In the genomic region with DNA sequence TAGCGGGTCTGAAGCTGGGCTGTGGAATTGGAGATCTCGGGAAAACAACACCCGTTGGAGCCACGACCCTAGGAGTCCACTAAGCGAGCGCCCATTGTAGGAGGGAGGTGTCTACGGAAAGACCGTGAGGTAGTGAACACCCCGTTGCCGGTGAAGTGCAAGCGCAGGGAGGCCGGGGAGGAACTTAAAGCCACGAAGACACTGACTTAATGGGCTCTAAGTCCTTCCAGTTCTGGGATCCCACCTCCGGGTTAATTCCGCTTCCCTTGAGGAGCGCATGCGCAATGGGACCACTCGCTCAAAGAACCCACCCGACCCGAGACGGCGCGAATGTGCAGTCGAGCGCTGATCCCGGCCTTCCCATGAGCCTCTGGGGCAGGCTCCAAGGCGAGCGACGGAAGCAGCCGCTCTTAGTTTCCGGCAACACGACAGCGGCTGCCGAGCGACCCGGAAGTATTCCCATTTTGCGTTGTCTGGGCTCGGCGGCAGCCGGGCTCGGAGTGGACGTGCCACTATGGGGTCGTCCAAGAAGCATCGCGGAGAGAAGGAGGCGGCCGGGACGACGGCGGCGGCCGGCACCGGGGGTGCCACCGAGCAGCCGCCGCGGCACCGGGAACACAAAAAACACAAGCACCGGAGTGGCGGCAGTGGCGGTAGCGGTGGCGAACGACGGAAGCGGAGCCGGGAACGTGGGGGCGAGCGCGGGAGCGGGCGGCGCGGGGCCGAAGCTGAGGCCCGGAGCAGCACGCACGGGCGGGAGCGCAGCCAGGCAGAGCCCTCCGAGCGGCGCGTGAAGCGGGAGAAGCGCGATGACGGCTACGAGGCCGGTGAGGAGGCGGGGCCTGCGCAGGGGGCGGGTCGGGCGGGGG, we compare ENCODE assay signal across 1 cellular context.
TF ChIP-seq lines count a peak whose summit lies in the region.

A gene with protein sequence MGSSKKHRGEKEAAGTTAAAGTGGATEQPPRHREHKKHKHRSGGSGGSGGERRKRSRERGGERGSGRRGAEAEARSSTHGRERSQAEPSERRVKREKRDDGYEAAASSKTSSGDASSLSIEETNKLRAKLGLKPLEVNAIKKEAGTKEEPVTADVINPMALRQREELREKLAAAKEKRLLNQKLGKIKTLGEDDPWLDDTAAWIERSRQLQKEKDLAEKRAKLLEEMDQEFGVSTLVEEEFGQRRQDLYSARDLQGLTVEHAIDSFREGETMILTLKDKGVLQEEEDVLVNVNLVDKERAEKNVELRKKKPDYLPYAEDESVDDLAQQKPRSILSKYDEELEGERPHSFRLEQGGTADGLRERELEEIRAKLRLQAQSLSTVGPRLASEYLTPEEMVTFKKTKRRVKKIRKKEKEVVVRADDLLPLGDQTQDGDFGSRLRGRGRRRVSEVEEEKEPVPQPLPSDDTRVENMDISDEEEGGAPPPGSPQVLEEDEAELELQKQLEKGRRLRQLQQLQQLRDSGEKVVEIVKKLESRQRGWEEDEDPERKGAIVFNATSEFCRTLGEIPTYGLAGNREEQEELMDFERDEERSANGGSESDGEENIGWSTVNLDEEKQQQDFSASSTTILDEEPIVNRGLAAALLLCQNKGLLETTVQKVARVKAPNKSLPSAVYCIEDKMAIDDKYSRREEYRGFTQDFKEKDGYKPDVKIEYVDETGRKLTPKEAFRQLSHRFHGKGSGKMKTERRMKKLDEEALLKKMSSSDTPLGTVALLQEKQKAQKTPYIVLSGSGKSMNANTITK (plus strand): TSS at position 468 of the 869 bp plus-strand sequence. CDS start 47 bp downstream, at position 515.

TF ChIP-seq in GM12878, 131 proteins besides CTCF, POLR2A, EP300 and RAD21 (continued from another document and continues in another):
- TF ChIP-seq TAF1 (IDR thresholded peaks at IDR 0.05; ENCODE audit: borderline replicate concordance, low read depth, low read length) (peak; percentile 99), NBN (IDR thresholded peaks at IDR 0.05) (peak; percentile 57), HDAC2 (IDR thresholded peaks at IDR 0.05) (no peak), SMC3 (IDR thresholded peaks at IDR 0.05; ENCODE audit: borderline replicate concordance, low read length) (no peak), SREBF1 (IDR thresholded peaks at IDR 0.05; ENCODE audit: low read length) (peak; percentile 83), YY1 (IDR thresholded peaks at IDR 0.05; ENCODE audit: low read depth, low read length) (peak; percentile 90), KLF5 (IDR thresholded peaks at IDR 0.05; ENCODE audit: partially characterized antibody) (peak; percentile 96), BRCA1 (IDR thresholded peaks at IDR 0.05; ENCODE audit: low read depth, low read length) (no peak), LARP7 (IDR thresholded peaks at IDR 0.05) (peak; percentile 80), ZNF207 (IDR thresholded peaks at IDR 0.05; ENCODE audit: borderline replicate concordance) (peak; percentile 84; the same call in 1 of the 2 replicates), CREM (IDR thresholded peaks at IDR 0.05; ENCODE audit: low read depth) (peak; percentile 79), MYB (IDR thresholded peaks at IDR 0.05; ENCODE audit: borderline replicate concordance, low read depth, low read length) (no peak), YBX1 (IDR thresholded peaks at IDR 0.05) (no peak), CBX5 (IDR thresholded peaks at IDR 0.05; ENCODE audit: low read depth) (no peak), CHD2 (IDR thresholded peaks at IDR 0.05; ENCODE audit: borderline replicate concordance, low read depth, low read length) (peak; percentile 72; the same call in 1 of the 2 replicates), POLR2AphosphoS5 (IDR thresholded peaks at IDR 0.05; ENCODE audit: low read length) (peak; percentile 96), ZZZ3 (IDR thresholded peaks at IDR 0.05; ENCODE audit: control insufficient read depth, insufficient read length, low read depth) (no peak), EGR1 (IDR thresholded peaks at IDR 0.05; ENCODE audit: borderline replicate concordance in 1 of 2, low read depth in 2 of 2, low read length in 2 of 2) (peak; percentile 25 to 39; a peak in 2 of 3 replicates), STAT1 (conservative IDR thresholded peaks at IDR 0.05) (0 out of 2 replicates have a peak, but pooled peaks have one; percentile 52), ETV6 (conservative IDR thresholded peaks at IDR 0.05 in 1 of 2, IDR thresholded peaks at IDR 0.05 in 1 of 2; ENCODE audit: borderline replicate concordance in 1 of 2, low read depth in 1 of 2) (peak in 1 of 2 experiments; percentile 41; a peak in 1 of 4 replicates), BHLHE40 (IDR thresholded peaks at IDR 0.05; ENCODE audit: borderline replicate concordance in 1 of 2, low read depth in 2 of 2, low read length in 1 of 2) (peak; percentile 44 to 59; a peak in 2 of 4 replicates), WRNIP1 (IDR thresholded peaks at IDR 0.05; ENCODE audit: borderline replicate concordance, low read depth, low read length) (0 out of 2 replicates have a peak, but pooled peaks have one; percentile 70), NRF1 (conservative IDR thresholded peaks at IDR 0.05; ENCODE audit: low read depth, low read length) (peak; percentile 93), KDM1A (IDR thresholded peaks at IDR 0.05; ENCODE audit: borderline replicate concordance) (no peak), SRF (IDR thresholded peaks at IDR 0.05; ENCODE audit: low read depth in 2 of 2, low read length in 2 of 2) (0 out of 4 replicates have a peak, but pooled peaks of 1 of the 2 experiments have one; percentile 53), NR2F1 (conservative IDR thresholded peaks at IDR 0.05) (0 out of 2 replicates have a peak, but pooled peaks have one; percentile 25)
- TF ChIP-seq, protein P1, sequence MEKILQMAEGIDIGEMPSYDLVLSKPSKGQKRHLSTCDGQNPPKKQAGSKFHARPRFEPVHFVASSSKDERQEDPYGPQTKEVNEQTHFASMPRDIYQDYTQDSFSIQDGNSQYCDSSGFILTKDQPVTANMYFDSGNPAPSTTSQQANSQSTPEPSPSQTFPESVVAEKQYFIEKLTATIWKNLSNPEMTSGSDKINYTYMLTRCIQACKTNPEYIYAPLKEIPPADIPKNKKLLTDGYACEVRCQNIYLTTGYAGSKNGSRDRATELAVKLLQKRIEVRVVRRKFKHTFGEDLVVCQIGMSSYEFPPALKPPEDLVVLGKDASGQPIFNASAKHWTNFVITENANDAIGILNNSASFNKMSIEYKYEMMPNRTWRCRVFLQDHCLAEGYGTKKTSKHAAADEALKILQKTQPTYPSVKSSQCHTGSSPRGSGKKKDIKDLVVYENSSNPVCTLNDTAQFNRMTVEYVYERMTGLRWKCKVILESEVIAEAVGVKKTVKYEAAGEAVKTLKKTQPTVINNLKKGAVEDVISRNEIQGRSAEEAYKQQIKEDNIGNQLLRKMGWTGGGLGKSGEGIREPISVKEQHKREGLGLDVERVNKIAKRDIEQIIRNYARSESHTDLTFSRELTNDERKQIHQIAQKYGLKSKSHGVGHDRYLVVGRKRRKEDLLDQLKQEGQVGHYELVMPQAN (conservative IDR thresholded peaks at IDR 0.05), result peak; percentile 94
- TF ChIP-seq, protein P2, sequence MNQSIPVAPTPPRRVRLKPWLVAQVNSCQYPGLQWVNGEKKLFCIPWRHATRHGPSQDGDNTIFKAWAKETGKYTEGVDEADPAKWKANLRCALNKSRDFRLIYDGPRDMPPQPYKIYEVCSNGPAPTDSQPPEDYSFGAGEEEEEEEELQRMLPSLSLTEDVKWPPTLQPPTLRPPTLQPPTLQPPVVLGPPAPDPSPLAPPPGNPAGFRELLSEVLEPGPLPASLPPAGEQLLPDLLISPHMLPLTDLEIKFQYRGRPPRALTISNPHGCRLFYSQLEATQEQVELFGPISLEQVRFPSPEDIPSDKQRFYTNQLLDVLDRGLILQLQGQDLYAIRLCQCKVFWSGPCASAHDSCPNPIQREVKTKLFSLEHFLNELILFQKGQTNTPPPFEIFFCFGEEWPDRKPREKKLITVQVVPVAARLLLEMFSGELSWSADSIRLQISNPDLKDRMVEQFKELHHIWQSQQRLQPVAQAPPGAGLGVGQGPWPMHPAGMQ (IDR thresholded peaks at IDR 0.05; ENCODE audit: borderline replicate concordance), result no peak
- TF ChIP-seq, protein P3, sequence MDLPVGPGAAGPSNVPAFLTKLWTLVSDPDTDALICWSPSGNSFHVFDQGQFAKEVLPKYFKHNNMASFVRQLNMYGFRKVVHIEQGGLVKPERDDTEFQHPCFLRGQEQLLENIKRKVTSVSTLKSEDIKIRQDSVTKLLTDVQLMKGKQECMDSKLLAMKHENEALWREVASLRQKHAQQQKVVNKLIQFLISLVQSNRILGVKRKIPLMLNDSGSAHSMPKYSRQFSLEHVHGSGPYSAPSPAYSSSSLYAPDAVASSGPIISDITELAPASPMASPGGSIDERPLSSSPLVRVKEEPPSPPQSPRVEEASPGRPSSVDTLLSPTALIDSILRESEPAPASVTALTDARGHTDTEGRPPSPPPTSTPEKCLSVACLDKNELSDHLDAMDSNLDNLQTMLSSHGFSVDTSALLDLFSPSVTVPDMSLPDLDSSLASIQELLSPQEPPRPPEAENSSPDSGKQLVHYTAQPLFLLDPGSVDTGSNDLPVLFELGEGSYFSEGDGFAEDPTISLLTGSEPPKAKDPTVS (IDR thresholded peaks at IDR 0.05; ENCODE audit: low read depth, low read length), result 0 out of 2 replicates have a peak, but pooled peaks have one; percentile 13
- TF ChIP-seq, protein P4, sequence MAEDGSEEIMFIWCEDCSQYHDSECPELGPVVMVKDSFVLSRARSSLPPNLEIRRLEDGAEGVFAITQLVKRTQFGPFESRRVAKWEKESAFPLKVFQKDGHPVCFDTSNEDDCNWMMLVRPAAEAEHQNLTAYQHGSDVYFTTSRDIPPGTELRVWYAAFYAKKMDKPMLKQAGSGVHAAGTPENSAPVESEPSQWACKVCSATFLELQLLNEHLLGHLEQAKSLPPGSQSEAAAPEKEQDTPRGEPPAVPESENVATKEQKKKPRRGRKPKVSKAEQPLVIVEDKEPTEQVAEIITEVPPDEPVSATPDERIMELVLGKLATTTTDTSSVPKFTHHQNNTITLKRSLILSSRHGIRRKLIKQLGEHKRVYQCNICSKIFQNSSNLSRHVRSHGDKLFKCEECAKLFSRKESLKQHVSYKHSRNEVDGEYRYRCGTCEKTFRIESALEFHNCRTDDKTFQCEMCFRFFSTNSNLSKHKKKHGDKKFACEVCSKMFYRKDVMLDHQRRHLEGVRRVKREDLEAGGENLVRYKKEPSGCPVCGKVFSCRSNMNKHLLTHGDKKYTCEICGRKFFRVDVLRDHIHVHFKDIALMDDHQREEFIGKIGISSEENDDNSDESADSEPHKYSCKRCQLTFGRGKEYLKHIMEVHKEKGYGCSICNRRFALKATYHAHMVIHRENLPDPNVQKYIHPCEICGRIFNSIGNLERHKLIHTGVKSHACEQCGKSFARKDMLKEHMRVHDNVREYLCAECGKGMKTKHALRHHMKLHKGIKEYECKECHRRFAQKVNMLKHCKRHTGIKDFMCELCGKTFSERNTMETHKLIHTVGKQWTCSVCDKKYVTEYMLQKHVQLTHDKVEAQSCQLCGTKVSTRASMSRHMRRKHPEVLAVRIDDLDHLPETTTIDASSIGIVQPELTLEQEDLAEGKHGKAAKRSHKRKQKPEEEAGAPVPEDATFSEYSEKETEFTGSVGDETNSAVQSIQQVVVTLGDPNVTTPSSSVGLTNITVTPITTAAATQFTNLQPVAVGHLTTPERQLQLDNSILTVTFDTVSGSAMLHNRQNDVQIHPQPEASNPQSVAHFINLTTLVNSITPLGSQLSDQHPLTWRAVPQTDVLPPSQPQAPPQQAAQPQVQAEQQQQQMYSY (CRISPR knock-in tag; IDR thresholded peaks at IDR 0.05), result no peak
- TF ChIP-seq, protein P5, sequence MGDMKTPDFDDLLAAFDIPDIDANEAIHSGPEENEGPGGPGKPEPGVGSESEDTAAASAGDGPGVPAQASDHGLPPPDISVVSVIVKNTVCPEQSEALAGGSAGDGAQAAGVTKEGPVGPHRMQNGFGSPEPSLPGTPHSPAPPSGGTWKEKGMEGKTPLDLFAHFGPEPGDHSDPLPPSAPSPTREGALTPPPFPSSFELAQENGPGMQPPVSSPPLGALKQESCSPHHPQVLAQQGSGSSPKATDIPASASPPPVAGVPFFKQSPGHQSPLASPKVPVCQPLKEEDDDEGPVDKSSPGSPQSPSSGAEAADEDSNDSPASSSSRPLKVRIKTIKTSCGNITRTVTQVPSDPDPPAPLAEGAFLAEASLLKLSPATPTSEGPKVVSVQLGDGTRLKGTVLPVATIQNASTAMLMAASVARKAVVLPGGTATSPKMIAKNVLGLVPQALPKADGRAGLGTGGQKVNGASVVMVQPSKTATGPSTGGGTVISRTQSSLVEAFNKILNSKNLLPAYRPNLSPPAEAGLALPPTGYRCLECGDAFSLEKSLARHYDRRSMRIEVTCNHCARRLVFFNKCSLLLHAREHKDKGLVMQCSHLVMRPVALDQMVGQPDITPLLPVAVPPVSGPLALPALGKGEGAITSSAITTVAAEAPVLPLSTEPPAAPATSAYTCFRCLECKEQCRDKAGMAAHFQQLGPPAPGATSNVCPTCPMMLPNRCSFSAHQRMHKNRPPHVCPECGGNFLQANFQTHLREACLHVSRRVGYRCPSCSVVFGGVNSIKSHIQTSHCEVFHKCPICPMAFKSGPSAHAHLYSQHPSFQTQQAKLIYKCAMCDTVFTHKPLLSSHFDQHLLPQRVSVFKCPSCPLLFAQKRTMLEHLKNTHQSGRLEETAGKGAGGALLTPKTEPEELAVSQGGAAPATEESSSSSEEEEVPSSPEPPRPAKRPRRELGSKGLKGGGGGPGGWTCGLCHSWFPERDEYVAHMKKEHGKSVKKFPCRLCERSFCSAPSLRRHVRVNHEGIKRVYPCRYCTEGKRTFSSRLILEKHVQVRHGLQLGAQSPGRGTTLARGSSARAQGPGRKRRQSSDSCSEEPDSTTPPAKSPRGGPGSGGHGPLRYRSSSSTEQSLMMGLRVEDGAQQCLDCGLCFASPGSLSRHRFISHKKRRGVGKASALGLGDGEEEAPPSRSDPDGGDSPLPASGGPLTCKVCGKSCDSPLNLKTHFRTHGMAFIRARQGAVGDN (IDR thresholded peaks at IDR 0.05), result no peak; the same call in 1 of the 2 replicates
- TF ChIP-seq, protein P6, sequence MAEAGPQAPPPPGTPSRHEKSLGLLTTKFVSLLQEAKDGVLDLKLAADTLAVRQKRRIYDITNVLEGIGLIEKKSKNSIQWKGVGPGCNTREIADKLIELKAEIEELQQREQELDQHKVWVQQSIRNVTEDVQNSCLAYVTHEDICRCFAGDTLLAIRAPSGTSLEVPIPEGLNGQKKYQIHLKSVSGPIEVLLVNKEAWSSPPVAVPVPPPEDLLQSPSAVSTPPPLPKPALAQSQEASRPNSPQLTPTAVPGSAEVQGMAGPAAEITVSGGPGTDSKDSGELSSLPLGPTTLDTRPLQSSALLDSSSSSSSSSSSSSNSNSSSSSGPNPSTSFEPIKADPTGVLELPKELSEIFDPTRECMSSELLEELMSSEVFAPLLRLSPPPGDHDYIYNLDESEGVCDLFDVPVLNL (IDR thresholded peaks at IDR 0.05; ENCODE audit: low read depth, low read length), result peak; percentile 73; the same call in 1 of the 2 replicates
- TF ChIP-seq, protein P7, sequence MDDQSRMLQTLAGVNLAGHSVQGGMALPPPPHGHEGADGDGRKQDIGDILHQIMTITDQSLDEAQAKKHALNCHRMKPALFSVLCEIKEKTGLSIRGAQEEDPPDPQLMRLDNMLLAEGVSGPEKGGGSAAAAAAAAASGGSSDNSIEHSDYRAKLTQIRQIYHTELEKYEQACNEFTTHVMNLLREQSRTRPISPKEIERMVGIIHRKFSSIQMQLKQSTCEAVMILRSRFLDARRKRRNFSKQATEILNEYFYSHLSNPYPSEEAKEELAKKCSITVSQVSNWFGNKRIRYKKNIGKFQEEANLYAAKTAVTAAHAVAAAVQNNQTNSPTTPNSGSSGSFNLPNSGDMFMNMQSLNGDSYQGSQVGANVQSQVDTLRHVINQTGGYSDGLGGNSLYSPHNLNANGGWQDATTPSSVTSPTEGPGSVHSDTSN (IDR thresholded peaks at IDR 0.05; ENCODE audit: insufficient replicate concordance, low read depth, low read length), result no peak
